Comparison of ENCODE assay signal across 2 cellular contexts in the genomic region with DNA sequence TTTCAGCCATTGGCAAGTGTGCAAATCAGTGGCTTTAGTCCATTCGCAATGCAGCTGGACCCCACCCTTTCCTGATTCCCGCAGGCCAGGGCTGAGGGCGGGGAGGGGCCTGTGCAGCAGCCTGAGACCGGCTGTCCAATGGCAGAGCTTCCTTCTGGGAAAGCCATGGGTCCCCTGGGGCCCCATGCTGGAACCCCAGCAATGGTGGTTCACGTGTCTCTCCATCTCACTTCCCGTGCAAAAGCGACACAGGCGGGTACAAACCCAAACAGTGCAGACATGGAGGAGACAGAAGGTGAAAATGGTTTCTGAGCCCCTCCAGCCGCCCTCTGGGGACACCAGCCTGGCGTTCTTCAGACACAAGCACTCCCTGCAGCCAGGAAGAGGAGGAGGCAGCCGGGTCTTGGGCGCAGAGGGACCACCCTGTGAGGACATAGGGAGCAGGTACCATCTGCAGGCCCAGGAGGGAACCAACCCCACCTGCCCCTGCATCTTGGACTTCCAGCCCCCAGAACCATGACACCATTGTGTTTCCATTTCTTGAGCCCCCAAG. TPM values are rescaled to one million over a fixed set of nuclear protein-coding genes. Genes with fewer than 3 reads are reported as not detected.
"Had no signal": no experiment of that assay in that cellular context is flagged by ENCODE, and none has a peak within 500 bp of the region (broad histone marks: within the 10 kb centered on the region; RNA-seq: fewer than 3 reads in every experiment).

No MANE protein-coding gene starts in this region.

RNA-seq across cellular contexts. Expression of a gene that starts 5.8 kb away (rescaled TPM):
- total RNA-seq: SJCRH30 had no signal

RNA-seq across cellular contexts. Expression of a gene that starts 20.3 kb away (rescaled TPM):
- total RNA-seq: endodermal cell, SJCRH30 had no signal
